ENCODE assay signal across 15 cellular contexts in genomic region chr10:103278424-103278823, GRCh38. TPM values are rescaled to one million over a fixed set of nuclear protein-coding genes. Genes with fewer than 3 reads are reported as not detected.
DNase-seq lines count a peak whose midpoint lies in the region; ATAC-seq, FAIRE-seq and TF ChIP-seq lines count a peak whose summit lies in the region.
"Had no signal": no experiment of that assay in that cellular context is flagged by ENCODE, and none has a peak within 500 bp of the region (broad histone marks: within the 10 kb centered on the region; RNA-seq: fewer than 3 reads in every experiment).

No MANE protein-coding gene starts in this region.

- peaks cover 78% of the 10 kb centered on the region for H3K27me3 Mint-ChIP-seq in activated CD8-positive, alpha-beta memory T cell treated with anti-CD3 and anti-CD28 coated beads, Interleukin-2, amount 10 ng/mL, durations not matched to agents 7 days and 5 days

- H4K20me1 ChIP-seq in H1 (replicated peaks in 1 of 2; ENCODE audit: control insufficient read depth in 1 of 2, insufficient read depth in 2 of 2, low read length in 2 of 2) (peaks cover 3 to 12% of the 10 kb centered on the region in 2 experiments), osteoblast (ENCODE audit: insufficient read depth, low read length) (no peaks in the 10 kb centered on the region)

- H2AK5ac ChIP-seq in H1 (ENCODE audit: low read depth, low read length), result no peak overlapping the region

- H3K4me3 ChIP-seq in HUES64 (ENCODE audit: low read length) (peak overlapping the region; percentile 65), H1 (ENCODE audit: extremely low read depth in 1 of 4, insufficient read depth in 2 of 4, low read depth in 3 of 4, low read length in 4 of 4) (peak overlapping the region in 3 of 4 experiments; percentile 62 to 72 (median 66); a peak in 5 of 8 replicates), osteoblast (ENCODE audit: insufficient read depth, low read length) (no peak overlapping the region), sigmoid colon (no peak overlapping the region)

- H3K36me3 Mint-ChIP-seq in activated CD8-positive, alpha-beta memory T cell treated with anti-CD3 and anti-CD28 coated beads, Interleukin-2, amount 10 ng/mL, durations not matched to agents 7 days and 5 days, result peaks cover 1% of the 10 kb centered on the region

- TF ChIP-seq CTCF in H1 (IDR thresholded peaks at IDR 0.05; ENCODE audit: control extremely low read depth in 1 of 3, insufficient read depth in 1 of 3, low read depth in 1 of 3, low read length in 3 of 3), result no peak
- TF ChIP-seq CTCF in osteoblast (IDR thresholded peaks at IDR 0.05; ENCODE audit: extremely low read depth, low read depth, low read length), result no peak
- TF ChIP-seq CTCF in sigmoid colon (IDR thresholded peaks at IDR 0.05), result no peak

- no peak overlapping the region for H2BK12ac ChIP-seq in H1 (ENCODE audit: low read depth, low read length)

- intact Hi-C loops in sigmoid colon (cut with DNase I), result no loop called here

- H3K79me2 ChIP-seq in H1 (ENCODE audit: control insufficient read depth in 1 of 2, insufficient read depth in 2 of 2, low read length in 2 of 2), result no peaks in the 10 kb centered on the region
- no peaks in the 10 kb centered on the region for H3K79me2 ChIP-seq in osteoblast (ENCODE audit: insufficient read depth, low read length)

- H3K27ac Mint-ChIP-seq in activated CD8-positive, alpha-beta memory T cell treated with anti-CD3 and anti-CD28 coated beads, Interleukin-2, amount 10 ng/mL, durations not matched to agents 7 days and 5 days, result no peak overlapping the region
- H3K27ac Mint-ChIP-seq: activated T-helper 2 cell treated with anti-CD3 and anti-CD28 coated beads, Interferon-gamma antibody, Interleukin-2, Interleukin-4, amounts not matched to agents 10 μg/mL and 5 μg/mL and 100 μg/mL, durations not matched to agents 14 hours and 24 hours and 36 hours had no signal

- peaks cover 16% of the 10 kb centered on the region for H3K23me2 ChIP-seq in H1 (ENCODE audit: low read depth, low read length)

- peak overlapping the region; percentile 44 for H3K4me3 Mint-ChIP-seq in activated CD8-positive, alpha-beta memory T cell treated with anti-CD3 and anti-CD28 coated beads, Interleukin-2, amount 10 ng/mL, durations not matched to agents 7 days and 5 days

- H3K9ac ChIP-seq in HUES64 (ENCODE audit: low read depth, low read length), result no peak overlapping the region
- no peak overlapping the region for H3K9ac ChIP-seq in H1 (replicated peaks in 1 of 4; ENCODE audit: extremely low read depth in 1 of 4, low read depth in 3 of 4, low read length in 3 of 4)

- no peaks in the 10 kb centered on the region for H3K79me1 ChIP-seq in H1 (ENCODE audit: low read depth, low read length)

- TF ChIP-seq EP300 in H1 (IDR thresholded peaks at IDR 0.05; ENCODE audit: borderline replicate concordance in 1 of 2, low read depth in 2 of 2, low read length in 2 of 2) (no peak), sigmoid colon (IDR thresholded peaks at IDR 0.05) (no peak)

- TF ChIP-seq POLR2A in H1 (IDR thresholded peaks at IDR 0.05; ENCODE audit: control extremely low read depth in 1 of 2, low read depth in 2 of 2, low read length in 2 of 2), result no peak
- no peak for TF ChIP-seq POLR2A in sigmoid colon (IDR thresholded peaks at IDR 0.05)

- no peak for TF ChIP-seq RAD21 in H1 (IDR thresholded peaks at IDR 0.05 in 1 of 2, conservative IDR thresholded peaks at IDR 0.05 in 1 of 2; ENCODE audit: low read depth in 2 of 2, low read length in 2 of 2)

- H3K18ac ChIP-seq in H1 (ENCODE audit: extremely low read depth, low read length), result no peak overlapping the region

- no peak overlapping the region for H3K23ac ChIP-seq in H1 (ENCODE audit: insufficient read length)

- H3K36me3 ChIP-seq in HUES64 (ENCODE audit: insufficient read depth, low read length) (no peaks in the 10 kb centered on the region), H1 (ENCODE audit: control insufficient read depth in 2 of 4, insufficient read depth in 4 of 4, low read length in 3 of 4) (no peaks in the 10 kb centered on the region), osteoblast (ENCODE audit: insufficient read depth, low read length) (no peaks in the 10 kb centered on the region), sigmoid colon (no peaks in the 10 kb centered on the region)

- POLR2A ChIA-PET in H1 (lab: Charles Lee; ENCODE audit: partially characterized antibody), result interaction anchor here (0.6 to 2.1 kb wide), 7 partner anchors 9 to 231 kb away, joined by 3 to 10 read pairs (median 3); no protein-coding TSS in a partner anchor

- H3K4me2 ChIP-seq in H1 (ENCODE audit: insufficient read depth in 1 of 2, low read depth in 2 of 2, low read length in 2 of 2), result peak overlapping the region; percentile 85 to 88
- no peak overlapping the region for H3K4me2 ChIP-seq in osteoblast (ENCODE audit: insufficient read depth, low read length)

- ATAC-seq in activated CD8-positive, alpha-beta memory T cell treated with anti-CD3 and anti-CD28 coated beads, Interleukin-2, amount 10 ng/mL, durations not matched to agents 7 days and 5 days, result no peak

- H3K4ac ChIP-seq in H1 (replicated peaks; ENCODE audit: insufficient read length, low read depth, low read length), result no peak overlapping the region

- H2BK120ac ChIP-seq in H1 (replicated peaks; ENCODE audit: low read depth, low read length), result no peak overlapping the region

- no peak for FAIRE-seq in H1 (lab: Jason Lieb, UNC)
- FAIRE-seq: frontal cortex, keratinocyte had no signal

- H3K27me3 ChIP-seq in HUES64 (ENCODE audit: insufficient read depth, low read length) (peaks cover 69% of the 10 kb centered on the region), H1 (replicated peaks in 1 of 4; ENCODE audit: control insufficient read depth in 3 of 4, extremely low read depth in 1 of 4, insufficient read depth in 3 of 4, low read length in 3 of 4) (peaks cover 17 to 40% (median 37%) of the 10 kb centered on the region in 4 experiments), osteoblast (ENCODE audit: insufficient read depth, low read length) (peaks cover 84% of the 10 kb centered on the region), sigmoid colon (peaks cover 22 to 80% (median 55%) of the 10 kb centered on the region in 3 donors)

- no peak overlapping the region for H3K56ac ChIP-seq in H1 (replicated peaks; ENCODE audit: insufficient read length, low read depth, low read length)

- H3K9me3 ChIP-seq in HUES64 (ENCODE audit: insufficient read depth, low read depth, low read length), result no peaks in the 10 kb centered on the region
- H3K9me3 ChIP-seq in H1 (ENCODE audit: insufficient read depth in 2 of 2, low read depth in 1 of 2, low read length in 1 of 2), result no peaks in the 10 kb centered on the region
- H3K9me3 ChIP-seq in osteoblast (ENCODE audit: low read depth, low read length), result no peaks in the 10 kb centered on the region
- H3K9me3 ChIP-seq in sigmoid colon, result no peaks in the 10 kb centered on the region

- WGBS in HUES64, result 23% methylated on average over 14 of the region's 14 CpGs
- WGBS in H1 (ENCODE audit: extremely low coverage in 1 of 2, insufficient coverage in 1 of 2, insufficient read length in 1 of 2, insufficient replicate concordance in 2 of 2, low coverage in 1 of 2, low lambda C conversion rate in 2 of 2, missing lambda C conversion rate in 1 of 2), 2 experiments, result 42% methylated on average over 14 of the region's 14 CpGs; no CpG with 5 or more reads in 1 of the 2 experiments
- 36 to 39% methylated on average over 14 of the region's 14 CpGs for WGBS in sigmoid colon, 2 donors

- no peak overlapping the region for H3K14ac ChIP-seq in H1 (ENCODE audit: insufficient read length)

- H4K8ac ChIP-seq in H1 (ENCODE audit: extremely low read depth, insufficient read depth, low read length), result no peak overlapping the region

- H2AFZ ChIP-seq in H1 (ENCODE audit: low read length) (no peak overlapping the region), osteoblast (ENCODE audit: low read length) (no peak overlapping the region)

- no peak overlapping the region for H4K91ac ChIP-seq in H1 (replicated peaks; ENCODE audit: insufficient read length, low read length)

- H3K9me3 Mint-ChIP-seq in activated CD8-positive, alpha-beta memory T cell treated with anti-CD3 and anti-CD28 coated beads, Interleukin-2, amount 10 ng/mL, durations not matched to agents 7 days and 5 days (ENCODE audit: low read depth), result no peaks in the 10 kb centered on the region
- H3K9me3 Mint-ChIP-seq: activated T-helper 2 cell treated with anti-CD3 and anti-CD28 coated beads, Interferon-gamma antibody, Interleukin-2, Interleukin-4, amounts not matched to agents 10 μg/mL and 5 μg/mL and 100 μg/mL, durations not matched to agents 14 hours and 24 hours and 36 hours had no signal

- H3K27ac ChIP-seq in HUES64 (ENCODE audit: low read depth, low read length) (no peak overlapping the region), H1 (ENCODE audit: low read depth, low read length) (no peak overlapping the region), osteoblast (ENCODE audit: low read depth, low read length) (no peak overlapping the region), sigmoid colon (no peak overlapping the region)

- no peak overlapping the region for H2BK20ac ChIP-seq in H1 (ENCODE audit: low read length)

- no peak overlapping the region for H2BK5ac ChIP-seq in H1 (ENCODE audit: low read depth, low read length)

- no peak overlapping the region for H2BK15ac ChIP-seq in H1 (ENCODE audit: low read length)

- CTCF ChIA-PET in activated CD8-positive, alpha-beta memory T cell treated with anti-CD3 and anti-CD28 coated beads, Interleukin-2, amount 10 ng/mL, durations not matched to agents 7 days and 5 days (lab: Charles Lee), result interaction anchor here (2.1 kb wide), 1 partner anchor 34 kb away, joined by 8 read pairs; no protein-coding TSS in a partner anchor
- CTCF ChIA-PET in H1 (lab: Charles Lee; ENCODE audit: partially characterized antibody), result interaction anchor here (0.6 to 2.7 kb wide), 7 partner anchors 9 to 1459 kb away, joined by 3 to 5 read pairs (median 3); no protein-coding TSS in a partner anchor

- H3K4me1 ChIP-seq in HUES64 (ENCODE audit: insufficient read depth, low read length), result peaks cover 16% of the 10 kb centered on the region
- peaks cover 10 to 19% (median 15%) of the 10 kb centered on the region in 4 experiments for H3K4me1 ChIP-seq in H1 (replicated peaks in 1 of 4; ENCODE audit: control insufficient read depth in 3 of 4, insufficient read depth in 4 of 4, low read length in 3 of 4)
- peaks cover 3% of the 10 kb centered on the region for H3K4me1 ChIP-seq in osteoblast (ENCODE audit: insufficient read depth, low read length)
- peaks cover 0 to 19% (median 13%) of the 10 kb centered on the region in 4 donors for H3K4me1 ChIP-seq in sigmoid colon

- H4K5ac ChIP-seq in H1 (ENCODE audit: insufficient read length, low read depth, low read length), result no peak overlapping the region

- DNase-seq in activated CD8-positive, alpha-beta memory T cell treated with anti-CD3 and anti-CD28 coated beads, Interleukin-2, amount 10 ng/mL, durations not matched to agents 7 days and 5 days, result no peak
- no peak for DNase-seq in activated CD8-positive, alpha-beta memory T cell treated with anti-CD3 and anti-CD28 coated beads, Interleukin-2, amount 50 U/mL, for 48 hours
- peak in 1 of 2 experiments; percentile 51 for DNase-seq in H1 (ENCODE audit: low read depth in 1 of 2, low spot score in 2 of 2)
- DNase-seq in osteoblast (ENCODE audit: insufficient read length, low spot score, missing footprints), result peak; percentile 74
- no peak for DNase-seq in sigmoid colon
- no peak for DNase-seq in HuH-7.5 (ENCODE audit: low spot score)
- no peak for DNase-seq in NCI-H1105 (lab: John Stamatoyannopoulos, UW)
- DNase-seq: DMS 273 treated with DMSO at 0.1 percent for 48 hours, NCI-H2029, SHP77 treated with DMSO at 0.1 percent for 48 hours had no signal

- peaks cover 15% of the 10 kb centered on the region for H3K4me1 Mint-ChIP-seq in activated CD8-positive, alpha-beta memory T cell treated with anti-CD3 and anti-CD28 coated beads, Interleukin-2, amount 10 ng/mL, durations not matched to agents 7 days and 5 days

RNA-seq across cellular contexts. Expression of gene INA, which starts 1.5 kb away (rescaled TPM):
- under 1 TPM; 0.09 to 0.70 TPM for total RNA-seq in activated CD8-positive, alpha-beta memory T cell treated with anti-CD3 and anti-CD28 coated beads, Interleukin-2, amount 10 ng/mL, durations not matched to agents 7 days and 5 days
- polyA plus RNA-seq in HUES64 (2013, experiment 1 of 2), result 8.2 TPM
- polyA plus RNA-seq in HUES64 (2013, experiment 2 of 2), result 10.3 TPM
- total RNA-seq in H1 (2021; fragmentation: NEBNext Ultra II Directional; extraction: Animal tissue kit (Norgen Biotek cat#: 25700)), result 17.4 and 18.1 TPM in 2 replicates
- polyA plus RNA-seq in H1 (2011; rRNA removed) (13.4 and 17.1 TPM in 2 replicates), sigmoid colon (1 to 10 TPM in 1 of 3 donors, not detected in 2; 2.0 TPM)
- 15.8 TPM for polyA plus RNA-seq in H1 (2011; cell fraction: cytosol; rRNA removed)
- 9.5 TPM for polyA plus RNA-seq in H1 (2011; cell fraction: nucleus; rRNA removed)
- 11.7 to 12.2 TPM (median 11.9 TPM) in 4 replicates for polyA plus RNA-seq in H1 (2012, experiment 1 of 2)
- polyA plus RNA-seq in H1 (2012, experiment 2 of 2), result 4.6 TPM
- 20.2 TPM for polyA plus RNA-seq in H1 (2013, experiment 1 of 2)
- polyA plus RNA-seq in H1 (2013, experiment 2 of 2), result 21.0 TPM
- 9.0 and 12.0 TPM in 2 replicates for polyA minus RNA-seq in H1 (2011; rRNA and poly(A)+ RNA removed)
- polyA minus RNA-seq in H1 (2011; cell fraction: cytosol; rRNA and poly(A)+ RNA removed), result 9.2 TPM
- polyA minus RNA-seq in H1 (2011; cell fraction: nucleus; rRNA and poly(A)+ RNA removed), result 5.6 TPM
- total RNA-seq in osteoblast (0.29 and 0.36 TPM in 2 replicates), sigmoid colon (10 to 100 TPM in 2 of 4 donors, 1 to 10 TPM in 2; 3.9 to 11.8 (median 7.8) TPM)

RNA-seq across cellular contexts. Expression of gene RPEL1, which starts 32.7 kb away (rescaled TPM):
- not detected for total RNA-seq in activated CD8-positive, alpha-beta memory T cell treated with anti-CD3 and anti-CD28 coated beads, Interleukin-2, amount 10 ng/mL, durations not matched to agents 7 days and 5 days
- polyA plus RNA-seq in HUES64 (2013, experiment 1 of 2), result not detected
- not detected for polyA plus RNA-seq in HUES64 (2013, experiment 2 of 2)
- not detected in 2 replicates for total RNA-seq in H1 (2021; fragmentation: NEBNext Ultra II Directional; extraction: Animal tissue kit (Norgen Biotek cat#: 25700))
- polyA plus RNA-seq in H1 (2011; rRNA removed), result 0.12 and 0.13 TPM in 2 replicates
- polyA plus RNA-seq in H1 (2011; cell fraction: cytosol; rRNA removed), result 0.03 TPM
- polyA plus RNA-seq in H1 (2011; cell fraction: nucleus; rRNA removed), result 0.04 TPM
- 0.08 to 0.11 TPM (median 0.08 TPM) in 3 of 4 replicates, not detected in the other for polyA plus RNA-seq in H1 (2012, experiment 1 of 2)
- polyA plus RNA-seq in H1 (2012, experiment 2 of 2), result not detected
- not detected for polyA plus RNA-seq in H1 (2013, experiment 1 of 2)
- not detected for polyA plus RNA-seq in H1 (2013, experiment 2 of 2)
- 0.07 and 0.16 TPM in 2 replicates for polyA minus RNA-seq in H1 (2011; rRNA and poly(A)+ RNA removed)
- not detected for polyA minus RNA-seq in H1 (2011; cell fraction: cytosol; rRNA and poly(A)+ RNA removed)
- polyA minus RNA-seq in H1 (2011; cell fraction: nucleus; rRNA and poly(A)+ RNA removed), result not detected
- total RNA-seq in osteoblast, result 0.29 and 0.36 TPM in 2 replicates
- total RNA-seq in sigmoid colon, result not detected
- polyA plus RNA-seq in sigmoid colon, result under 1 TPM in 1 of 3 donors, not detected in 2; 0.03 TPM
- total RNA-seq: activated T-helper 2 cell treated with anti-CD3 and anti-CD28 coated beads, Interferon-gamma antibody, Interleukin-2, Interleukin-4, amounts not matched to agents 10 μg/mL and 5 μg/mL and 100 μg/mL, durations not matched to agents 14 hours and 24 hours and 36 hours; frontal cortex; posterior vena cava had no signal

Comparison
In these comparisons a context has a peak if more than half of its experiments do, and no peak if none do; other contexts are left out.
1. H3K4me3 ChIP-seq: peak in HUES64 (single experiment) and H1 (3 of 4); none in osteoblast (single experiment) and sigmoid colon (0 of 4).